ENCODE assay signal across 1 cellular context in the genomic region with DNA sequence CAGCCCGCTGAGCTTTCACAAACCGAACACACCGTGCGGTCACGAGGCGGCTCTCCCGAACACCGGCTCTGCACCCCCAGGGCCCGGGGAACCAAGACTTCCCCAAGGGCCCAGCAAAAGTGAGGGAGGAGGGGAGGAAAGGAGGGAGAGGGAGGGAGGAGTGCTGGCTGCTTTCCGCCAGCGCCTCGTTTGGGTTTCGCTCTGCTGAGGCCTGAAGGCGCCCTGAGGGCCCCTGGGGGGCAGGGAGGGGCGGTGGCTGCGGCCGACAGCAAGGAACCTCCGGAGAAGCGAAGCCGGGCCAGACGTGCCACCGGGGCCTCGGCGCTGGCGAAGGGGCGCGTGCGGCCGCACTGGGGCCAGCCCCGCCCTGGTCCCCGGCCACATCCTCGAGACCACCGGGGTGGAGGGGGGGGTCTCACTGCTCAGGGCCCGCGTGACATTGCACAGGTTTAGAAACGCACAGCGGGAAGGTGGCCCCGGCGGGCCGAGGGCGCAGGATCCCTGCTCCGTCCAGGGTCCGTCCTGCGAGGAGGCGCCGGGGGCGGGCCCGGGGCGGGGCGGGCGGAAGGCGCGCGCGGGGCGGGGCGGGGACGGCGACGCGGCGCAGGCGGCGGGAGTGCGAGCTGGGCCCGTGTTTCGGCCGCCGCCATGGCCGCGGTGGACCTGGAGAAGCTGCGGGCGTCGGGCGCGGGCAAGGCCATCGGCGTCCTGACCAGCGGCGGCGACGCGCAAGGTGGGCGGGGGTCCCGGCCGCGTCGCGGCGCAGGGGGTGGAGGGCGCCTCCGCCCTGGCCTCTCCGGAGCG.
TF ChIP-seq lines count a peak whose summit lies in the region.

A gene (plus strand): TSS at position 596 of the 804 bp plus-strand sequence. CDS start 53 bp downstream, at position 649.

TF ChIP-seq in K562, 482 proteins besides CTCF, POLR2A, EP300 and RAD21 (continued from another document and continues in another):
- TF ChIP-seq, protein P1, sequence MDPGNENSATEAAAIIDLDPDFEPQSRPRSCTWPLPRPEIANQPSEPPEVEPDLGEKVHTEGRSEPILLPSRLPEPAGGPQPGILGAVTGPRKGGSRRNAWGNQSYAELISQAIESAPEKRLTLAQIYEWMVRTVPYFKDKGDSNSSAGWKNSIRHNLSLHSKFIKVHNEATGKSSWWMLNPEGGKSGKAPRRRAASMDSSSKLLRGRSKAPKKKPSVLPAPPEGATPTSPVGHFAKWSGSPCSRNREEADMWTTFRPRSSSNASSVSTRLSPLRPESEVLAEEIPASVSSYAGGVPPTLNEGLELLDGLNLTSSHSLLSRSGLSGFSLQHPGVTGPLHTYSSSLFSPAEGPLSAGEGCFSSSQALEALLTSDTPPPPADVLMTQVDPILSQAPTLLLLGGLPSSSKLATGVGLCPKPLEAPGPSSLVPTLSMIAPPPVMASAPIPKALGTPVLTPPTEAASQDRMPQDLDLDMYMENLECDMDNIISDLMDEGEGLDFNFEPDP (CRISPR knock-in tag; IDR thresholded peaks at IDR 0.05) = no peak
- TF ChIP-seq TRIM24 (IDR thresholded peaks at IDR 0.05) (peak in 1 of 2 experiments; percentile 60; a peak in 2 of 4 replicates), POLR2AphosphoS2 (IDR thresholded peaks at IDR 0.05; ENCODE audit: low read length) (no peak), ZFX (CRISPR knock-in tag; IDR thresholded peaks at IDR 0.05) (peak; percentile 79), LARP7 (IDR thresholded peaks at IDR 0.05) (no peak), ZKSCAN3 (CRISPR knock-in tag; IDR thresholded peaks at IDR 0.05) (no peak), MCM3 (IDR thresholded peaks at IDR 0.05) (no peak), ZNF354B (CRISPR knock-in tag; IDR thresholded peaks at IDR 0.05) (no peak), TSC22D4 (tag; IDR thresholded peaks at IDR 0.05) (no peak), TCFL5 (CRISPR knock-in tag; conservative IDR thresholded peaks at IDR 0.05) (no peak), ZBTB17 (CRISPR knock-in tag; IDR thresholded peaks at IDR 0.05) (peak; percentile 59; the same call in 1 of the 2 replicates), NONO (IDR thresholded peaks at IDR 0.05; ENCODE audit: low read depth in 2 of 2, low read length in 1 of 2) (no peak; a peak in 1 of 4 replicates), KLF13 (tag; IDR thresholded peaks at IDR 0.05; ENCODE audit: borderline replicate concordance, low read depth) (peak; percentile 31; the same call in 1 of the 2 replicates), SNRNP70 (optimal IDR thresholded peaks at IDR 0.05; ENCODE audit: low read depth, low read length) (no peak), ZNF212 (CRISPR knock-in tag; IDR thresholded peaks at IDR 0.05) (no peak), SIRT6 (IDR thresholded peaks at IDR 0.05; ENCODE audit: low read depth, low read length) (no peak), FOXA3 (CRISPR knock-in tag; conservative IDR thresholded peaks at IDR 0.05 in 1 of 2, IDR thresholded peaks at IDR 0.05 in 1 of 2) (no peak), FUS (optimal IDR thresholded peaks at IDR 0.05; ENCODE audit: low read depth, low read length) (no peak), WHSC1 (IDR thresholded peaks at IDR 0.05; ENCODE audit: low read length) (no peak), ZNF282 (CRISPR knock-in tag; IDR thresholded peaks at IDR 0.05) (no peak), GTF2A2 (tag; IDR thresholded peaks at IDR 0.05) (no peak), CREB1 (IDR thresholded peaks at IDR 0.05) (no peak), CREB1 (CRISPR knock-in tag; IDR thresholded peaks at IDR 0.05) (0 out of 2 replicates have a peak, but pooled peaks have one; percentile 38), ZEB2 (IDR thresholded peaks at IDR 0.05) (no peak), ZNF263 (CRISPR knock-in tag; IDR thresholded peaks at IDR 0.05; ENCODE audit: borderline replicate concordance) (peak; percentile 91), U2AF2 (optimal IDR thresholded peaks at IDR 0.05; ENCODE audit: low read depth, low read length) (no peak), PRPF4 (IDR thresholded peaks at IDR 0.05; ENCODE audit: insufficient read depth, low read depth, low read length, poor library complexity, severe bottlenecking) (no peak), ZNF586 (CRISPR knock-in tag; conservative IDR thresholded peaks at IDR 0.05) (no peak), SMARCA4 (IDR thresholded peaks at IDR 0.05) (no peak), ZNF146 (CRISPR knock-in tag; IDR thresholded peaks at IDR 0.05; ENCODE audit: unreplicated experiment) (no peak), HSF4 (CRISPR knock-in tag; IDR thresholded peaks at IDR 0.05; ENCODE audit: borderline replicate concordance) (no peak), HDAC2 (IDR thresholded peaks at IDR 0.05) (no peak), SAFB (IDR thresholded peaks at IDR 0.05; ENCODE audit: borderline replicate concordance, low read depth, low read length) (peak; percentile 31; the same call in 1 of the 2 replicates), RFX1 (IDR thresholded peaks at IDR 0.05) (no peak), ZNF561 (CRISPR knock-in tag; conservative IDR thresholded peaks at IDR 0.05) (no peak)
- TF ChIP-seq, protein P2, sequence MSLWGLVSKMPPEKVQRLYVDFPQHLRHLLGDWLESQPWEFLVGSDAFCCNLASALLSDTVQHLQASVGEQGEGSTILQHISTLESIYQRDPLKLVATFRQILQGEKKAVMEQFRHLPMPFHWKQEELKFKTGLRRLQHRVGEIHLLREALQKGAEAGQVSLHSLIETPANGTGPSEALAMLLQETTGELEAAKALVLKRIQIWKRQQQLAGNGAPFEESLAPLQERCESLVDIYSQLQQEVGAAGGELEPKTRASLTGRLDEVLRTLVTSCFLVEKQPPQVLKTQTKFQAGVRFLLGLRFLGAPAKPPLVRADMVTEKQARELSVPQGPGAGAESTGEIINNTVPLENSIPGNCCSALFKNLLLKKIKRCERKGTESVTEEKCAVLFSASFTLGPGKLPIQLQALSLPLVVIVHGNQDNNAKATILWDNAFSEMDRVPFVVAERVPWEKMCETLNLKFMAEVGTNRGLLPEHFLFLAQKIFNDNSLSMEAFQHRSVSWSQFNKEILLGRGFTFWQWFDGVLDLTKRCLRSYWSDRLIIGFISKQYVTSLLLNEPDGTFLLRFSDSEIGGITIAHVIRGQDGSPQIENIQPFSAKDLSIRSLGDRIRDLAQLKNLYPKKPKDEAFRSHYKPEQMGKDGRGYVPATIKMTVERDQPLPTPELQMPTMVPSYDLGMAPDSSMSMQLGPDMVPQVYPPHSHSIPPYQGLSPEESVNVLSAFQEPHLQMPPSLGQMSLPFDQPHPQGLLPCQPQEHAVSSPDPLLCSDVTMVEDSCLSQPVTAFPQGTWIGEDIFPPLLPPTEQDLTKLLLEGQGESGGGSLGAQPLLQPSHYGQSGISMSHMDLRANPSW (CRISPR knock-in tag; IDR thresholded peaks at IDR 0.05) = no peak
- TF ChIP-seq, protein P3, sequence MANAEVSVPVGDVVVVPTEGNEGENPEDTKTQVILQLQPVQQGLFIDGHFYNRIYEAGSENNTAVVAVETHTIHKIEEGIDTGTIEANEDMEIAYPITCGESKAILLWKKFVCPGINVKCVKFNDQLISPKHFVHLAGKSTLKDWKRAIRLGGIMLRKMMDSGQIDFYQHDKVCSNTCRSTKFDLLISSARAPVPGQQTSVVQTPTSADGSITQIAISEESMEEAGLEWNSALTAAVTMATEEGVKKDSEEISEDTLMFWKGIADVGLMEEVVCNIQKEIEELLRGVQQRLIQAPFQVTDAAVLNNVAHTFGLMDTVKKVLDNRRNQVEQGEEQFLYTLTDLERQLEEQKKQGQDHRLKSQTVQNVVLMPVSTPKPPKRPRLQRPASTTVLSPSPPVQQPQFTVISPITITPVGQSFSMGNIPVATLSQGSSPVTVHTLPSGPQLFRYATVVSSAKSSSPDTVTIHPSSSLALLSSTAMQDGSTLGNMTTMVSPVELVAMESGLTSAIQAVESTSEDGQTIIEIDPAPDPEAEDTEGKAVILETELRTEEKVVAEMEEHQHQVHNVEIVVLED (CRISPR knock-in tag; IDR thresholded peaks at IDR 0.05) = 0 out of 2 replicates have a peak, but pooled peaks have one; percentile 34
- TF ChIP-seq, protein P4, sequence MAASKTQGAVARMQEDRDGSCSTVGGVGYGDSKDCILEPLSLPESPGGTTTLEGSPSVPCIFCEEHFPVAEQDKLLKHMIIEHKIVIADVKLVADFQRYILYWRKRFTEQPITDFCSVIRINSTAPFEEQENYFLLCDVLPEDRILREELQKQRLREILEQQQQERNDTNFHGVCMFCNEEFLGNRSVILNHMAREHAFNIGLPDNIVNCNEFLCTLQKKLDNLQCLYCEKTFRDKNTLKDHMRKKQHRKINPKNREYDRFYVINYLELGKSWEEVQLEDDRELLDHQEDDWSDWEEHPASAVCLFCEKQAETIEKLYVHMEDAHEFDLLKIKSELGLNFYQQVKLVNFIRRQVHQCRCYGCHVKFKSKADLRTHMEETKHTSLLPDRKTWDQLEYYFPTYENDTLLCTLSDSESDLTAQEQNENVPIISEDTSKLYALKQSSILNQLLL (CRISPR knock-in tag; IDR thresholded peaks at IDR 0.05; ENCODE audit: borderline replicate concordance) = no peak
- TF ChIP-seq, protein P5, sequence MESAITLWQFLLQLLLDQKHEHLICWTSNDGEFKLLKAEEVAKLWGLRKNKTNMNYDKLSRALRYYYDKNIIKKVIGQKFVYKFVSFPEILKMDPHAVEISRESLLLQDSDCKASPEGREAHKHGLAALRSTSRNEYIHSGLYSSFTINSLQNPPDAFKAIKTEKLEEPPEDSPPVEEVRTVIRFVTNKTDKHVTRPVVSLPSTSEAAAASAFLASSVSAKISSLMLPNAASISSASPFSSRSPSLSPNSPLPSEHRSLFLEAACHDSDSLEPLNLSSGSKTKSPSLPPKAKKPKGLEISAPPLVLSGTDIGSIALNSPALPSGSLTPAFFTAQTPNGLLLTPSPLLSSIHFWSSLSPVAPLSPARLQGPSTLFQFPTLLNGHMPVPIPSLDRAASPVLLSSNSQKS (CRISPR knock-in tag; IDR thresholded peaks at IDR 0.05) = no peak
- TF ChIP-seq, protein P6, sequence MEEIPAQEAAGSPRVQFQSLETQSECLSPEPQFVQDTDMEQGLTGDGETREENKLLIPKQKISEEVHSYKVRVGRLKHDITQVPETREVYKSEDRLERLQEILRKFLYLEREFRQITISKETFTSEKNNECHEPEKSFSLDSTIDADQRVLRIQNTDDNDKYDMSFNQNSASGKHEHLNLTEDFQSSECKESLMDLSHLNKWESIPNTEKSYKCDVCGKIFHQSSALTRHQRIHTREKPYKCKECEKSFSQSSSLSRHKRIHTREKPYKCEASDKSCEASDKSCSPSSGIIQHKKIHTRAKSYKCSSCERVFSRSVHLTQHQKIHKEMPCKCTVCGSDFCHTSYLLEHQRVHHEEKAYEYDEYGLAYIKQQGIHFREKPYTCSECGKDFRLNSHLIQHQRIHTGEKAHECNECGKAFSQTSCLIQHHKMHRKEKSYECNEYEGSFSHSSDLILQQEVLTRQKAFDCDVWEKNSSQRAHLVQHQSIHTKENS (CRISPR knock-in tag; IDR thresholded peaks at IDR 0.05) = no peak
- TF ChIP-seq, protein P7, sequence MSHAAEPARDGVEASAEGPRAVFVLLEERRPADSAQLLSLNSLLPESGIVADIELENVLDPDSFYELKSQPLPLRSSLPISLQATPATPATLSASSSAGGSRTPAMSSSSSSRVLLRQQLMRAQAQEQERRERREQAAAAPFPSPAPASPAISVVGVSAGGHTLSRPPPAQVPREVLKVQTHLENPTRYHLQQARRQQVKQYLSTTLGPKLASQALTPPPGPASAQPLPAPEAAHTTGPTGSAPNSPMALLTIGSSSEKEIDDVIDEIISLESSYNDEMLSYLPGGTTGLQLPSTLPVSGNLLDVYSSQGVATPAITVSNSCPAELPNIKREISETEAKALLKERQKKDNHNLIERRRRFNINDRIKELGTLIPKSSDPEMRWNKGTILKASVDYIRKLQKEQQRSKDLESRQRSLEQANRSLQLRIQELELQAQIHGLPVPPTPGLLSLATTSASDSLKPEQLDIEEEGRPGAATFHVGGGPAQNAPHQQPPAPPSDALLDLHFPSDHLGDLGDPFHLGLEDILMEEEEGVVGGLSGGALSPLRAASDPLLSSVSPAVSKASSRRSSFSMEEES (CRISPR knock-in tag; IDR thresholded peaks at IDR 0.05) = no peak
- TF ChIP-seq, protein P8, sequence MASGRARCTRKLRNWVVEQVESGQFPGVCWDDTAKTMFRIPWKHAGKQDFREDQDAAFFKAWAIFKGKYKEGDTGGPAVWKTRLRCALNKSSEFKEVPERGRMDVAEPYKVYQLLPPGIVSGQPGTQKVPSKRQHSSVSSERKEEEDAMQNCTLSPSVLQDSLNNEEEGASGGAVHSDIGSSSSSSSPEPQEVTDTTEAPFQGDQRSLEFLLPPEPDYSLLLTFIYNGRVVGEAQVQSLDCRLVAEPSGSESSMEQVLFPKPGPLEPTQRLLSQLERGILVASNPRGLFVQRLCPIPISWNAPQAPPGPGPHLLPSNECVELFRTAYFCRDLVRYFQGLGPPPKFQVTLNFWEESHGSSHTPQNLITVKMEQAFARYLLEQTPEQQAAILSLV (tag; IDR thresholded peaks at IDR 0.05) = no peak
- TF ChIP-seq, protein P9, sequence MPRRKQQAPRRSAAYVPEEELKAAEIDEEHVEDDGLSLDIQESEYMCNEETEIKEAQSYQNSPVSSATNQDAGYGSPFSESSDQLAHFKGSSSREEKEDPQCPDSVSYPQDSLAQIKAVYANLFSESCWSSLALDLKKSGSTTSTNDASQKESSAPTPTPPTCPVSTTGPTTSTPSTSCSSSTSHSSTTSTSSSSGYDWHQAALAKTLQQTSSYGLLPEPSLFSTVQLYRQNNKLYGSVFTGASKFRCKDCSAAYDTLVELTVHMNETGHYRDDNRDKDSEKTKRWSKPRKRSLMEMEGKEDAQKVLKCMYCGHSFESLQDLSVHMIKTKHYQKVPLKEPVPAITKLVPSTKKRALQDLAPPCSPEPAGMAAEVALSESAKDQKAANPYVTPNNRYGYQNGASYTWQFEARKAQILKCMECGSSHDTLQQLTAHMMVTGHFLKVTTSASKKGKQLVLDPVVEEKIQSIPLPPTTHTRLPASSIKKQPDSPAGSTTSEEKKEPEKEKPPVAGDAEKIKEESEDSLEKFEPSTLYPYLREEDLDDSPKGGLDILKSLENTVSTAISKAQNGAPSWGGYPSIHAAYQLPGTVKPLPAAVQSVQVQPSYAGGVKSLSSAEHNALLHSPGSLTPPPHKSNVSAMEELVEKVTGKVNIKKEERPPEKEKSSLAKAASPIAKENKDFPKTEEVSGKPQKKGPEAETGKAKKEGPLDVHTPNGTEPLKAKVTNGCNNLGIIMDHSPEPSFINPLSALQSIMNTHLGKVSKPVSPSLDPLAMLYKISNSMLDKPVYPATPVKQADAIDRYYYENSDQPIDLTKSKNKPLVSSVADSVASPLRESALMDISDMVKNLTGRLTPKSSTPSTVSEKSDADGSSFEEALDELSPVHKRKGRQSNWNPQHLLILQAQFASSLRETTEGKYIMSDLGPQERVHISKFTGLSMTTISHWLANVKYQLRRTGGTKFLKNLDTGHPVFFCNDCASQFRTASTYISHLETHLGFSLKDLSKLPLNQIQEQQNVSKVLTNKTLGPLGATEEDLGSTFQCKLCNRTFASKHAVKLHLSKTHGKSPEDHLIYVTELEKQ (CRISPR knock-in tag; IDR thresholded peaks at IDR 0.05) = no peak
- TF ChIP-seq, protein P10, sequence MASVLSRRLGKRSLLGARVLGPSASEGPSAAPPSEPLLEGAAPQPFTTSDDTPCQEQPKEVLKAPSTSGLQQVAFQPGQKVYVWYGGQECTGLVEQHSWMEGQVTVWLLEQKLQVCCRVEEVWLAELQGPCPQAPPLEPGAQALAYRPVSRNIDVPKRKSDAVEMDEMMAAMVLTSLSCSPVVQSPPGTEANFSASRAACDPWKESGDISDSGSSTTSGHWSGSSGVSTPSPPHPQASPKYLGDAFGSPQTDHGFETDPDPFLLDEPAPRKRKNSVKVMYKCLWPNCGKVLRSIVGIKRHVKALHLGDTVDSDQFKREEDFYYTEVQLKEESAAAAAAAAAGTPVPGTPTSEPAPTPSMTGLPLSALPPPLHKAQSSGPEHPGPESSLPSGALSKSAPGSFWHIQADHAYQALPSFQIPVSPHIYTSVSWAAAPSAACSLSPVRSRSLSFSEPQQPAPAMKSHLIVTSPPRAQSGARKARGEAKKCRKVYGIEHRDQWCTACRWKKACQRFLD (CRISPR knock-in tag; IDR thresholded peaks at IDR 0.05) = no peak
